In genomic region chr1:23959461-23960290, GRCh38 we compare ENCODE assay signal across 8 cellular contexts. TPM values are rescaled to one million over a fixed set of nuclear protein-coding genes. Genes with fewer than 3 reads are reported as not detected.
A peak's percentile ranks its signal among the peaks of the same experiment; 100 is the strongest.
DNase-seq lines count a peak whose midpoint lies in the region; ATAC-seq and TF ChIP-seq lines count a peak whose summit lies in the region.

Gene PNRC2 (plus strand): TSS chr1:23959828. CDS start chr1:23961458, 1,630 bp downstream.

- H3K9me3 ChIP-seq in parathyroid adenoma (ENCODE audit: control insufficient read depth, low read length): no peaks in the 10 kb centered on the region
- H3K9me3 ChIP-seq in tibial nerve: no peaks in the 10 kb centered on the region

- TF ChIP-seq CTCF in GM10266 (IDR thresholded peaks at IDR 0.05; ENCODE audit: control insufficient read depth, insufficient read depth, low read depth, missing control alignments) (no peak), parathyroid adenoma (IDR thresholded peaks at IDR 0.05) (no peak), tibial nerve (IDR thresholded peaks at IDR 0.05) (peak in 2 of 5 experiments; percentile 31 to 46)

- peak; percentile 79 for ATAC-seq in HG02759 (IDR thresholded peaks at IDR 0.05; ENCODE audit: unreplicated experiment)
- ATAC-seq in activated naive CD8-positive, alpha-beta T cell treated with anti-CD3 and anti-CD28 coated beads, Interleukin-2, amount 50 U/mL, for 24 hours: peak; percentile 90
- ATAC-seq in Right ventricle myocardium inferior: peak; percentile 97

- H3K4me3 ChIP-seq in parathyroid adenoma (ENCODE audit: low read depth, low read length): peak within 1 kb of the TSS; percentile 91
- peak within 1 kb of the TSS; percentile 53 to 93 (median 82) for H3K4me3 ChIP-seq in tibial nerve

- 1% methylated on average over 38 to 62 of the region's 84 CpGs for WGBS in tibial nerve, 2 donors

- peak within 1 kb of the TSS; percentile 92 for H3K4me3 Mint-ChIP-seq in activated naive CD8-positive, alpha-beta T cell treated with anti-CD3 and anti-CD28 coated beads, Interleukin-2, amount 50 U/mL, for 24 hours

- H3K36me3 Mint-ChIP-seq in activated naive CD8-positive, alpha-beta T cell treated with anti-CD3 and anti-CD28 coated beads, Interleukin-2, amount 50 U/mL, for 24 hours (ENCODE audit: low read depth): peaks cover 43% of the 10 kb centered on the region

- H3K4me1 ChIP-seq in parathyroid adenoma (peaks cover 4% of the 10 kb centered on the region), tibial nerve (peaks cover 0 to 41% (median 3%) of the 10 kb centered on the region in 4 donors)

- peak in 1 of 2 donors; percentile 100 for TF ChIP-seq EP300 in tibial nerve (IDR thresholded peaks at IDR 0.05)

- DNase-seq in GM10266 (ENCODE audit: extremely low spot score) (peak; percentile 97), NCI-H1417 (lab: John Stamatoyannopoulos, UW) (peak; percentile 95 to 98 (median 96)), SW480 (ENCODE audit: low spot score) (peak; percentile 95), Right ventricle myocardium inferior (ENCODE audit: missing footprints) (peak; percentile 99), tibial nerve (ENCODE audit: low spot score in 2 of 2) (peak; percentile 93 to 95)
- DNase-seq in activated naive CD8-positive, alpha-beta T cell treated with anti-CD3 and anti-CD28 coated beads, Interleukin-2, amount 50 U/mL, for 24 hours: peak; percentile 95

- H3K79me2 ChIP-seq in parathyroid adenoma: no peaks in the 10 kb centered on the region

- peak within 1 kb of the TSS; percentile 90 for H3K9ac ChIP-seq in parathyroid adenoma

- H3K9me3 Mint-ChIP-seq in activated naive CD8-positive, alpha-beta T cell treated with anti-CD3 and anti-CD28 coated beads, Interleukin-2, amount 50 U/mL, for 24 hours: no peaks in the 10 kb centered on the region

- no peaks in the 10 kb centered on the region for H3K36me3 ChIP-seq in parathyroid adenoma (ENCODE audit: control insufficient read depth, insufficient read depth, low read length)
- peaks cover 0 to 21% (median 0%) of the 10 kb centered on the region in 3 donors for H3K36me3 ChIP-seq in tibial nerve

- peak within 1 kb of the TSS; percentile 100 for H3K27ac Mint-ChIP-seq in activated naive CD8-positive, alpha-beta T cell treated with anti-CD3 and anti-CD28 coated beads, Interleukin-2, amount 50 U/mL, for 24 hours

- TF ChIP-seq POLR2A in tibial nerve (IDR thresholded peaks at IDR 0.05): peak; percentile 96 to 97

- H3K4me2 ChIP-seq in parathyroid adenoma (ENCODE audit: low read length): peak within 1 kb of the TSS; percentile 99

- H3K27me3 ChIP-seq in parathyroid adenoma (ENCODE audit: control insufficient read depth, insufficient read depth, low read length) (no peaks in the 10 kb centered on the region), tibial nerve (no peaks in the 10 kb centered on the region)

- peak within 1 kb of the TSS; percentile 89 for H2AFZ ChIP-seq in parathyroid adenoma

- intact Hi-C loops in Right ventricle myocardium inferior (cut with DNase I): loop anchor here (1.0 to 5.0 kb wide), 3 partner anchors 39 to 153 kb away; partner anchors contain the start of gene MYOM3

- peaks cover 70% of the 10 kb centered on the region for H3K4me1 Mint-ChIP-seq in activated naive CD8-positive, alpha-beta T cell treated with anti-CD3 and anti-CD28 coated beads, Interleukin-2, amount 50 U/mL, for 24 hours

- H3K27ac ChIP-seq in parathyroid adenoma: peak within 1 kb of the TSS; percentile 98
- peak within 1 kb of the TSS; percentile 96 to 99 (median 98) for H3K27ac ChIP-seq in tibial nerve

- no peaks in the 10 kb centered on the region for H3K27me3 Mint-ChIP-seq in activated naive CD8-positive, alpha-beta T cell treated with anti-CD3 and anti-CD28 coated beads, Interleukin-2, amount 50 U/mL, for 24 hours

RNA-seq across cellular contexts. Expression of gene PNRC2, which starts in this region (rescaled TPM):
- total RNA-seq in Right ventricle myocardium inferior (85.8 TPM), tibial nerve (10 to 100 TPM; 73.2 to 88.5 (median 77.5) TPM)

Comparison
In these comparisons a context has a peak if more than half of its experiments do, and no peak if none do; other contexts are left out.
1. Peak in every context shown above with its lines: DNase-seq, ATAC-seq, H3K4me3 ChIP-seq and H3K27ac ChIP-seq.